In the genomic region with DNA sequence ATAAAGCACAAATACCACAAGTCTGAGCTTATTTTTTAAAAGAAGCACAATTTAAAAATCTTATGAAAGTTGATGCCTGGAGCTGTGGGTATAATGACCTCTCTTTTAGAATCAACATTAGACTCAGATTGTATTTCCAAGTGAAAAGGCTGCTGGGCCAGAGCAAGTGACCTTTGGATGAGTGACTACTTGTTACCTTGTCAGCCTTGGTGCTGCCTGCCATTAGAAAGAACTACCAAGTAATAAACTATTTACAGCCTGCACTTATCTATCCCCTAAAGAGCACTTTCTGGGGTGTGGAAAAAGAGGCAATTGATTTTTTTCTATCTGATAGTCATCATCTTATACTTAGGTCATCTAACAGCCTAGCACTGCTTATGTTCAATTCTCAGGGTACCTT, we compare ENCODE assay signal across 19 cellular contexts.
"Had no signal": no experiment of that assay in that cellular context is flagged by ENCODE, and none has a peak within 500 bp of the region (broad histone marks: within the 10 kb centered on the region; RNA-seq: fewer than 3 reads in every experiment).

No MANE protein-coding gene starts in this region.

- H3K27ac Mint-ChIP-seq: naive B cell; nephron; stimulated activated naive B cell treated with anti-CD40 and anti-IgM and Interleukin-4, amounts not matched to agents 10 μg/mL and 1 μg/mL and 100 μg/mL, for 72 hours; stimulated activated naive CD8-positive, alpha-beta T cell treated with anti-CD3 and anti-CD28 coated beads, Interleukin-15, amount 100 ng/mL, for 72 hours had no signal

- H3K27me3 ChIP-seq: heart right ventricle, right lobe of liver, testis, tibial nerve had no signal

- H3K9me3 Mint-ChIP-seq: nephron; stimulated activated naive B cell treated with anti-CD40 and anti-IgM and Interleukin-4, amounts not matched to agents 10 μg/mL and 1 μg/mL and 100 μg/mL, for 72 hours; stimulated activated naive CD8-positive, alpha-beta T cell treated with anti-CD3 and anti-CD28 coated beads, Interleukin-15, amount 100 ng/mL, for 72 hours had no signal

- H3K4me3 Mint-ChIP-seq: naive B cell; nephron; stimulated activated naive B cell treated with anti-CD40 and anti-IgM and Interleukin-4, amounts not matched to agents 10 μg/mL and 1 μg/mL and 100 μg/mL, for 72 hours; stimulated activated naive CD8-positive, alpha-beta T cell treated with anti-CD3 and anti-CD28 coated beads, Interleukin-15, amount 100 ng/mL, for 72 hours had no signal

- H3K4me1 Mint-ChIP-seq: stimulated activated naive CD8-positive, alpha-beta T cell treated with anti-CD3 and anti-CD28 coated beads, Interleukin-15, amount 100 ng/mL, for 72 hours had no signal

- H3K36me3 Mint-ChIP-seq: naive B cell; stimulated activated naive B cell treated with anti-CD40 and anti-IgM and Interleukin-4, amounts not matched to agents 10 μg/mL and 1 μg/mL and 100 μg/mL, for 72 hours had no signal

- H3K9me3 ChIP-seq: heart right ventricle, prostate gland, right lobe of liver, spleen, testis, tibial nerve had no signal

- DNase-seq: effector memory CD4-positive, alpha-beta T cell; heart right ventricle; left ventricle myocardium superior; mesenchymal stem cell; naive B cell; right lobe of liver; spleen; stimulated activated CD4-positive, alpha-beta T cell treated with anti-CD3 and anti-CD28 coated beads, Interleukin-15, amount 100 ng/mL, for 24 hours; stimulated activated CD4-positive, alpha-beta T cell treated with anti-CD3 and anti-CD28 coated beads, Interleukin-1b, Interleukin-23, amount 100 ng/mL, for 48 hours; stimulated activated CD4-positive, alpha-beta T cell treated with anti-CD3 and anti-CD28 coated beads, Interleukin-4, amount 100 ng/mL, for 4 hours; stimulated activated naive B cell treated with anti-CD40 and anti-IgM and Interleukin-4, amounts not matched to agents 10 μg/mL and 1 μg/mL and 100 μg/mL, for 72 hours; stimulated activated naive CD8-positive, alpha-beta T cell treated with anti-CD3 and anti-CD28 coated beads, Interleukin-15, amount 100 ng/mL, for 72 hours; testis had no signal

- H2AFZ ChIP-seq: parathyroid adenoma had no signal

- H3K79me2 ChIP-seq: parathyroid adenoma had no signal

- H3K4me3 ChIP-seq: heart right ventricle, lung, prostate gland, right lobe of liver, spleen, testis, tibial nerve had no signal

- H3K36me3 ChIP-seq: heart right ventricle, prostate gland, right lobe of liver, spleen, tibial nerve had no signal

- H3K4me1 ChIP-seq: heart right ventricle, parathyroid adenoma, prostate gland, right lobe of liver, testis, tibial nerve had no signal

- H3K27ac ChIP-seq: heart right ventricle, parathyroid adenoma, prostate gland, right lobe of liver, spleen, testis, tibial nerve had no signal

- ATAC-seq: esophagus mucosa; heart right ventricle; left ventricle myocardium superior; right lobe of liver; stimulated activated naive B cell treated with anti-CD40 and anti-IgM and Interleukin-4, amounts not matched to agents 10 μg/mL and 1 μg/mL and 100 μg/mL, for 72 hours; stimulated activated naive CD8-positive, alpha-beta T cell treated with anti-CD3 and anti-CD28 coated beads, Interleukin-15, amount 100 ng/mL, for 72 hours had no signal
